In genomic region chr4:52715255-52715897, GRCh38 we compare ENCODE assay signal across 1 cellular context.
TF ChIP-seq lines count a peak whose summit lies in the region.

No MANE protein-coding gene starts in this region.

TF ChIP-seq in WTC11, 78 proteins besides CTCF, POLR2A, EP300 and RAD21:
- TF ChIP-seq ZNF416 (CRISPR knock-in tag; IDR thresholded peaks at IDR 0.05) (peak; percentile 8; the same call in 1 of the 2 replicates), IRF1 (CRISPR knock-in tag; IDR thresholded peaks at IDR 0.05) (no peak), ZNF425 (CRISPR knock-in tag; conservative IDR thresholded peaks at IDR 0.05) (0 out of 2 replicates have a peak, but pooled peaks have one; percentile 15)
